In genomic region chr11:108985611-108986279, GRCh38 we compare ENCODE assay signal across 12 cellular contexts.
A peak's percentile ranks its signal among the peaks of the same experiment; 100 is the strongest.
DNase-seq lines count a peak whose midpoint lies in the region; ATAC-seq lines count a peak whose summit lies in the region.
"Had no signal": no experiment of that assay in that cellular context is flagged by ENCODE, and none has a peak within 500 bp of the region (broad histone marks: within the 10 kb centered on the region; RNA-seq: fewer than 3 reads in every experiment).

No MANE protein-coding gene starts in this region.

- peak; percentile 36 for DNase-seq in AG20443 (ENCODE audit: low spot score)
- peak; percentile 69 for DNase-seq in M059J (ENCODE audit: low read depth)
- DNase-seq in cerebellar cortex (ENCODE audit: low spot score), result peak; percentile 55
- DNase-seq in kidney tubule cell (ENCODE audit: low spot score), result peak; percentile 45
- no peak for DNase-seq in globus pallidus (ENCODE audit: low spot score)
- no peak for DNase-seq in DMS153 (lab: John Stamatoyannopoulos, UW)
- DNase-seq in KG1 (lab: John Stamatoyannopoulos, UW), result no peak
- DNase-seq: head of caudate nucleus, NCI-H345, Peyer's patch had no signal

- ATAC-seq in HG02884 (IDR thresholded peaks at IDR 0.05; ENCODE audit: unreplicated experiment), result no peak
- ATAC-seq: HCT116 had no signal

Comparison
In these comparisons a context has a peak if more than half of its experiments do, and no peak if none do; other contexts are left out.
1. DNase-seq: peak in AG20443 (single experiment), M059J (single experiment), cerebellar cortex (single experiment) and kidney tubule cell (single experiment); none in globus pallidus (single experiment), DMS153 (single experiment) and KG1 (single experiment).